Comparison of ENCODE assay signal across 9 cellular contexts in genomic region chr6:35552285-35552917, GRCh38.
DNase-seq lines count a peak whose midpoint lies in the region; ATAC-seq and TF ChIP-seq lines count a peak whose summit lies in the region.
"Had no signal": no experiment of that assay in that cellular context is flagged by ENCODE, and none has a peak within 500 bp of the region (broad histone marks: within the 10 kb centered on the region; RNA-seq: fewer than 3 reads in every experiment).

No MANE protein-coding gene starts in this region.

- no peak for ATAC-seq in GM21825 (IDR thresholded peaks at IDR 0.05; ENCODE audit: unreplicated experiment)

- no peak overlapping the region for H3K4me3 ChIP-seq in foreskin fibroblast (ENCODE audit: low read depth in 1 of 2, low read length in 2 of 2)

- peak; percentile 4 for DNase-seq in GM04504 (ENCODE audit: low read depth)
- DNase-seq in NCI-H82 treated with DMSO at 0.1 percent for 48 hours (lab: John Stamatoyannopoulos, UW; ENCODE audit: unreplicated experiment) = peak; percentile 34
- peak; percentile 49 for DNase-seq in activated T-cell treated with anti-CD3 and anti-CD28 coated beads for 24 hours (ENCODE audit: low read depth)
- DNase-seq in foreskin fibroblast = peak; percentile 15 to 69
- peak; percentile 15 to 35 for DNase-seq in stimulated activated CD4-positive, alpha-beta T cell treated with anti-CD3 and anti-CD28 coated beads, Interleukin-1b, Interleukin-23, amount 100 ng/mL, for 1 hour (ENCODE audit: low read depth in 2 of 2)
- DNase-seq in epidermal melanocyte (ENCODE audit: insufficient read length, low spot score) = no peak
- DNase-seq in NCI-H1105 treated with DMSO at 0.1 percent for 48 hours (lab: John Stamatoyannopoulos, UW) = no peak
- DNase-seq: activated B cell treated with CpG ODN at 0.5 μM for 24 hours had no signal

- TF ChIP-seq CTCF in foreskin fibroblast (IDR thresholded peaks at IDR 0.05; ENCODE audit: low read depth, low read length) = peak; percentile 77

Comparison
In these comparisons a context has a peak if more than half of its experiments do, and no peak if none do; other contexts are left out.
1. DNase-seq: peak in GM04504 (single experiment), NCI-H82 treated with DMSO at 0.1 percent for 48 hours (single experiment), activated T-cell treated with anti-CD3 and anti-CD28 coated beads for 24 hours (single experiment), foreskin fibroblast (2 of 2) and stimulated activated CD4-positive, alpha-beta T cell treated with anti-CD3 and anti-CD28 coated beads, Interleukin-1b, Interleukin-23, amount 100 ng/mL, for 1 hour (2 of 2); none in epidermal melanocyte (single experiment) and NCI-H1105 treated with DMSO at 0.1 percent for 48 hours (single experiment).